Comparison of ENCODE assay signal across 17 cellular contexts in genomic region chr3:116276637-116277036, GRCh38.
A peak's percentile ranks its signal among the peaks of the same experiment; 100 is the strongest.
DNase-seq lines count a peak whose midpoint lies in the region; ATAC-seq and TF ChIP-seq lines count a peak whose summit lies in the region.
"Had no signal": no experiment of that assay in that cellular context is flagged by ENCODE, and none has a peak within 500 bp of the region (broad histone marks: within the 10 kb centered on the region; RNA-seq: fewer than 3 reads in every experiment).

No MANE protein-coding gene starts in this region.

- no peaks in the 10 kb centered on the region for H3K9me3 Mint-ChIP-seq in WTC11
- no peaks in the 10 kb centered on the region for H3K9me3 Mint-ChIP-seq in activated CD4-positive, alpha-beta memory T cell treated with anti-CD3 and anti-CD28 coated beads for 36 hours
- H3K9me3 Mint-ChIP-seq: CD4-positive, alpha-beta T cell; H9 had no signal

- H3K9me3 ChIP-seq in IMR-90 (ENCODE audit: control insufficient read depth, insufficient read depth, low read length) = no peaks in the 10 kb centered on the region

- POLR2A ChIA-PET in IMR-90 (lab: Charles Lee; ENCODE audit: unreplicated experiment) (no interaction called here), WTC11 (lab: Charles Lee) (no interaction called here)
- POLR2A ChIA-PET in activated CD4-positive, alpha-beta memory T cell treated with anti-CD3 and anti-CD28 coated beads for 36 hours (lab: Charles Lee) = no interaction called here

- peaks cover 17% of the 10 kb centered on the region for H3K4me1 Mint-ChIP-seq in WTC11
- no peaks in the 10 kb centered on the region for H3K4me1 Mint-ChIP-seq in activated CD4-positive, alpha-beta memory T cell treated with anti-CD3 and anti-CD28 coated beads for 36 hours (ENCODE audit: low read depth)

- no peak overlapping the region for H3K4me3 ChIP-seq in IMR-90 (ENCODE audit: insufficient read depth, low read depth, low read length)

- in situ Hi-C loops in IMR-90 (cut with MboI; ENCODE audit: low sequenced_read_pairs) = no loop called here

- 0 out of 2 replicates have a peak, but pooled peaks cover 3% of the 10 kb centered on the region for H3K9me1 ChIP-seq in IMR-90 (ENCODE audit: insufficient read depth, low read length)

- H3K27ac Mint-ChIP-seq in WTC11 = no peak overlapping the region
- no peak overlapping the region for H3K27ac Mint-ChIP-seq in activated CD4-positive, alpha-beta memory T cell treated with anti-CD3 and anti-CD28 coated beads for 36 hours
- H3K27ac Mint-ChIP-seq: CD4-positive, alpha-beta T cell had no signal

- no peaks in the 10 kb centered on the region for H3K36me3 ChIP-seq in IMR-90 (ENCODE audit: control insufficient read depth, insufficient read depth, low read length)

- no peaks in the 10 kb centered on the region for H4K20me1 ChIP-seq in IMR-90 (ENCODE audit: insufficient read depth, low read length)

- peak overlapping the region; percentile 60 for H2AFZ ChIP-seq in IMR-90 (replicated peaks; ENCODE audit: low read length, poor library complexity)

- H4K8ac ChIP-seq in IMR-90 (ENCODE audit: low read depth in 2 of 2, low read length in 2 of 2) = no peak overlapping the region

- ATAC-seq in IMR-90 (ENCODE audit: low read depth) = no peak
- ATAC-seq in WTC11 = peak; percentile 64
- ATAC-seq in GM18907 (IDR thresholded peaks at IDR 0.05; ENCODE audit: unreplicated experiment) = no peak
- ATAC-seq: HepG2 had no signal

- no peak overlapping the region for H3K4ac ChIP-seq in IMR-90 (ENCODE audit: low read depth, low read length)

- H3K79me1 ChIP-seq in IMR-90 (ENCODE audit: low read depth in 1 of 2, low read length in 2 of 2) = no peaks in the 10 kb centered on the region

- no peak overlapping the region for H3K4me2 ChIP-seq in IMR-90 (ENCODE audit: low read depth, low read length)

- no peak for TF ChIP-seq CTCF in IMR-90 (conservative IDR thresholded peaks at IDR 0.05; ENCODE audit: low read depth, low read length)
- TF ChIP-seq CTCF in WTC11 (IDR thresholded peaks at IDR 0.05) = no peak
- no peak for TF ChIP-seq CTCF in GM20000 (IDR thresholded peaks at IDR 0.05; ENCODE audit: extremely low read depth, missing control alignments)

- H3K9ac ChIP-seq in IMR-90 (ENCODE audit: low read depth, low read length) = no peak overlapping the region

- no peaks in the 10 kb centered on the region for H3K27me3 ChIP-seq in IMR-90 (ENCODE audit: control insufficient read depth, insufficient read depth, low read length)

- intact Hi-C loops in IMR-90 (cut with micrococcal nuclease) = no loop called here
- intact Hi-C loops in activated CD4-positive, alpha-beta memory T cell treated with anti-CD3 and anti-CD28 coated beads for 36 hours (cut with micrococcal nuclease) = no loop called here

- H3K14ac ChIP-seq in IMR-90 (replicated peaks; ENCODE audit: low read depth, low read length) = no peak overlapping the region

- no peak for TF ChIP-seq RAD21 in IMR-90 (IDR thresholded peaks at IDR 0.05; ENCODE audit: low read length)

- WGBS in IMR-90 (ENCODE audit: extremely low coverage in 2 of 2, insufficient read length in 1 of 2), 2 experiments = 40% methylated on average over 1 of the region's 3 CpGs; no CpG with 5 or more reads in 1 of the 2 experiments

- no peak overlapping the region for H3K23ac ChIP-seq in IMR-90 (ENCODE audit: low read depth, low read length)

- H3K36me3 Mint-ChIP-seq in WTC11 = no peaks in the 10 kb centered on the region
- no peaks in the 10 kb centered on the region for H3K36me3 Mint-ChIP-seq in activated CD4-positive, alpha-beta memory T cell treated with anti-CD3 and anti-CD28 coated beads for 36 hours

- H3K27me3 Mint-ChIP-seq in WTC11 (ENCODE audit: low read depth) = no peaks in the 10 kb centered on the region; the same call in none of the 2 replicates
- no peaks in the 10 kb centered on the region for H3K27me3 Mint-ChIP-seq in activated CD4-positive, alpha-beta memory T cell treated with anti-CD3 and anti-CD28 coated beads for 36 hours
- H3K27me3 Mint-ChIP-seq: CD4-positive, alpha-beta T cell had no signal

- no peak overlapping the region for H2BK15ac ChIP-seq in IMR-90 (ENCODE audit: low read depth, low read length)

- no peak overlapping the region for H2BK5ac ChIP-seq in IMR-90 (ENCODE audit: low read depth, low read length, poor library complexity, severe bottlenecking)

- no peak overlapping the region for H2BK20ac ChIP-seq in IMR-90 (ENCODE audit: low read depth, low read length)

- H2BK120ac ChIP-seq in IMR-90 (ENCODE audit: low read depth, low read length) = no peak overlapping the region

- H3K27ac ChIP-seq in IMR-90 (ENCODE audit: insufficient read depth, low read length) = no peak overlapping the region
- H3K27ac ChIP-seq: C4-2B had no signal

- BruUV-seq in IMR-90 (replicated peaks; lab: Mats Ljungman, UMichigan) = no TSS peak

- H2AK9ac ChIP-seq in IMR-90 (replicated peaks; ENCODE audit: low read depth, low read length, poor library complexity) = no peak overlapping the region

- DNase-seq in IMR-90 (no peak), NCI-H146 (lab: John Stamatoyannopoulos, UW) (peak; percentile 41), WTC11 (ENCODE audit: low spot score) (no peak), GM20000 (ENCODE audit: low spot score) (no peak), NCI-H1694 treated with DMSO at 0.1 percent for 48 hours (lab: John Stamatoyannopoulos, UW) (no peak)
- DNase-seq in activated CD4-positive, alpha-beta memory T cell treated with anti-CD3 and anti-CD28 coated beads for 36 hours = no peak
- DNase-seq: ACHN; AML-193; CD4-positive, alpha-beta T cell; DMS79 treated with DMSO at 0.1 percent for 48 hours; GF-D8; GOT3; H9; KG1 had no signal

- no peaks in the 10 kb centered on the region for H3K4me1 ChIP-seq in IMR-90 (ENCODE audit: control insufficient read depth, insufficient read depth, low read length)

- no peak overlapping the region for H3K18ac ChIP-seq in IMR-90 (ENCODE audit: low read depth, low read length)

- dilution Hi-C loops in IMR-90 (cut with HindIII; ENCODE audit: low sequenced_read_pairs, unreplicated experiment) = no loop called here

- no peak overlapping the region for H3K4me3 Mint-ChIP-seq in WTC11
- no peak overlapping the region for H3K4me3 Mint-ChIP-seq in activated CD4-positive, alpha-beta memory T cell treated with anti-CD3 and anti-CD28 coated beads for 36 hours
- H3K4me3 Mint-ChIP-seq: CD4-positive, alpha-beta T cell; H9 had no signal

- no peak overlapping the region for H3K56ac ChIP-seq in IMR-90 (ENCODE audit: extremely low read depth, insufficient read depth, low read length)

- H4K5ac ChIP-seq in IMR-90 (ENCODE audit: low read depth, low read length) = no peak overlapping the region

- CTCF ChIA-PET in IMR-90 (lab: Yijun Ruan, JAX) = interaction anchor here (0.7 kb wide), 1 partner anchor 319 kb away, joined by 3 read pairs; no protein-coding TSS in a partner anchor
- CTCF ChIA-PET in WTC11 (lab: Charles Lee) = no interaction called here
- CTCF ChIA-PET in activated CD4-positive, alpha-beta memory T cell treated with anti-CD3 and anti-CD28 coated beads for 36 hours (lab: Charles Lee) = no interaction called here

- no peak overlapping the region for H4K91ac ChIP-seq in IMR-90 (ENCODE audit: insufficient read depth, low read depth, low read length)

- no peak for TF ChIP-seq POLR2A in IMR-90 (IDR thresholded peaks at IDR 0.05; ENCODE audit: low read depth, low read length)

- H2AK5ac ChIP-seq in IMR-90 (ENCODE audit: low read depth, low read length) = no peak overlapping the region

TF ChIP-seq in IMR-90, 13 proteins besides CTCF, POLR2A, EP300 and RAD21 (continues in another document):
- TF ChIP-seq CEBPB (IDR thresholded peaks at IDR 0.05; ENCODE audit: low read depth, low read length) (no peak), CHD1 (IDR thresholded peaks at IDR 0.05; ENCODE audit: low read depth, low read length) (no peak), ELK1 (IDR thresholded peaks at IDR 0.05; ENCODE audit: borderline replicate concordance, low read depth, low read length) (no peak), SMC3 (IDR thresholded peaks at IDR 0.05; ENCODE audit: low read depth, low read length) (no peak), BHLHE40 (IDR thresholded peaks at IDR 0.05; ENCODE audit: low read depth, low read length) (no peak), NFE2L2 (IDR thresholded peaks at IDR 0.05; ENCODE audit: low read depth, low read length) (no peak), RCOR1 (IDR thresholded peaks at IDR 0.05; ENCODE audit: insufficient replicate concordance, low read length) (no peak)

TF ChIP-seq in WTC11, 78 proteins besides CTCF, POLR2A, EP300 and RAD21:
- no peak for TF ChIP-seq TEAD4 (CRISPR knock-in tag; IDR thresholded peaks at IDR 0.05)
- peak; percentile 34; the same call in 1 of the 2 replicates for TF ChIP-seq ZNF423 (CRISPR knock-in tag; IDR thresholded peaks at IDR 0.05)
TF ChIP-seq in WTC11: peak in this region for 1.
